13 cellular contexts compared by ENCODE assay signal in the genomic region with DNA sequence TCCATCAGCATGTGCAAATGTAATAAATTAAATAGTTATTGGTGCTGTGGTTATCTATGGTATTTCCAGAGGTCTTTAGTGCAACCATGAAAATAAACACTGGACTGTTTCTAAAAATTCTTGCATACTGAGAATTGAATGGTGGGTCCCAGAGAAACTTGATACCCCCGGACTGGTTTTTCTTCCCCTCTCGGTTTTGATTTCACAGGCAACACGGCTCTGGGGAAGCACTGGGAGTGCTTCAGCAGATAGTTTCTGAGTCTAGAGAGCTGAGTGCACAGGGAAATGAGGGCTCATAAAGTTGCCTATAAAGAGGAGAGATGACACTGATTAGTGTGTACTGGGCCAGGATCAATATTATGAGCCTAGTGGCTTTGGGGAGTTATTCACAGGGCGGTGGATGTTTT.
DNase-seq lines count a peak whose midpoint lies in the region; ATAC-seq and TF ChIP-seq lines count a peak whose summit lies in the region.
"Had no signal": no experiment of that assay in that cellular context is flagged by ENCODE, and none has a peak within 500 bp of the region (broad histone marks: within the 10 kb centered on the region; RNA-seq: fewer than 3 reads in every experiment).

No MANE protein-coding gene starts in this region.

- peaks cover 35% of the 10 kb centered on the region for H3K4me1 Mint-ChIP-seq in type B pancreatic cell (ENCODE audit: unreplicated experiment)

- peak; percentile 53 for DNase-seq in AG04450 (ENCODE audit: low read depth, low spot score)
- peak; percentile 17 for DNase-seq in GM19240 (ENCODE audit: insufficient read length, low spot score)
- peak; percentile 30 for DNase-seq in adipocyte (ENCODE audit: low read depth)
- no peak for DNase-seq in SIG-M5 treated with dmso at 0.1 percent for 504 hours (lab: John Stamatoyannopoulos, UW; ENCODE audit: unreplicated experiment)
- no peak for DNase-seq in Right ventricle myocardium inferior (ENCODE audit: missing footprints)
- no peak for DNase-seq in type B pancreatic cell (ENCODE audit: extremely low spot score, unreplicated experiment)
- DNase-seq in mesenteric fat pad (ENCODE audit: low spot score) = no peak
- DNase-seq: amniotic stem cell, GM23248, NCI-H1092, Peyer's patch, T1000 had no signal

- H3K9me3 ChIP-seq in AG04450 (ENCODE audit: control insufficient read depth, insufficient read depth, low read length) (no peaks in the 10 kb centered on the region), adipocyte (ENCODE audit: control insufficient read depth, low read length) (no peaks in the 10 kb centered on the region)
- H3K9me3 ChIP-seq: Peyer's patch had no signal

- H3K9me3 Mint-ChIP-seq in type B pancreatic cell = no peaks in the 10 kb centered on the region

- H3K36me3 Mint-ChIP-seq in type B pancreatic cell = no peaks in the 10 kb centered on the region

- no peak overlapping the region for H3K27ac Mint-ChIP-seq in type B pancreatic cell

- no peak overlapping the region for H3K4me3 ChIP-seq in AG04450 (ENCODE audit: low read depth, low read length)
- H3K4me3 ChIP-seq in adipocyte (ENCODE audit: low read length) = no peak overlapping the region
- H3K4me3 ChIP-seq: GM23248, Peyer's patch had no signal

- no peak overlapping the region for H3K9ac ChIP-seq in adipocyte (ENCODE audit: low read length)
- H3K9ac ChIP-seq: GM23248 had no signal

- H3K27me3 Mint-ChIP-seq in type B pancreatic cell = no peaks in the 10 kb centered on the region

- H3K4me3 Mint-ChIP-seq in type B pancreatic cell = no peak overlapping the region

- peaks cover 37% of the 10 kb centered on the region for H3K4me1 ChIP-seq in adipocyte (ENCODE audit: control insufficient read depth, insufficient read depth, low read length)
- H3K4me1 ChIP-seq: Peyer's patch had no signal

- CTCF ChIA-PET in AG04450 (lab: Charles Lee) = interaction anchor here (0.5 kb wide), 1 partner anchor 463 kb away, joined by 4 read pairs; no protein-coding TSS in a partner anchor

- no peak for TF ChIP-seq CTCF in AG04450 (IDR thresholded peaks at IDR 0.05; ENCODE audit: low read depth, low read length)
- TF ChIP-seq CTCF in type B pancreatic cell (conservative IDR thresholded peaks at IDR 0.05) = no peak

- ATAC-seq in HG02678 (IDR thresholded peaks at IDR 0.05; ENCODE audit: unreplicated experiment) = peak; percentile 71
- ATAC-seq in Right ventricle myocardium inferior = no peak

- intact Hi-C loops in Right ventricle myocardium inferior (cut with DNase I) = no loop called here

- H3K27me3 ChIP-seq in AG04450 (ENCODE audit: control insufficient read depth, insufficient read depth, low read length) (no peaks in the 10 kb centered on the region), adipocyte (replicated peaks; ENCODE audit: control insufficient read depth, insufficient read depth, low read length) (no peaks in the 10 kb centered on the region)
- H3K27me3 ChIP-seq: Peyer's patch had no signal

- no peak overlapping the region for H3K27ac ChIP-seq in AG04450 (ENCODE audit: low read depth, low read length)
- H3K27ac ChIP-seq: GM23248, Peyer's patch had no signal

- POLR2A ChIA-PET in AG04450 (lab: Yijun Ruan, JAX) = no interaction called here

- no peaks in the 10 kb centered on the region for H3K36me3 ChIP-seq in adipocyte (ENCODE audit: control insufficient read depth, insufficient read depth, low read length, severe bottlenecking)
- H3K36me3 ChIP-seq: Peyer's patch had no signal

Comparison
In these comparisons a context has a peak if more than half of its experiments do, and no peak if none do; other contexts are left out.
1. DNase-seq: peak in AG04450 (single experiment), GM19240 (single experiment) and adipocyte (single experiment); none in SIG-M5 treated with dmso at 0.1 percent for 504 hours (single experiment), Right ventricle myocardium inferior (single experiment), type B pancreatic cell (single experiment) and mesenteric fat pad (single experiment).